In the genomic region with DNA sequence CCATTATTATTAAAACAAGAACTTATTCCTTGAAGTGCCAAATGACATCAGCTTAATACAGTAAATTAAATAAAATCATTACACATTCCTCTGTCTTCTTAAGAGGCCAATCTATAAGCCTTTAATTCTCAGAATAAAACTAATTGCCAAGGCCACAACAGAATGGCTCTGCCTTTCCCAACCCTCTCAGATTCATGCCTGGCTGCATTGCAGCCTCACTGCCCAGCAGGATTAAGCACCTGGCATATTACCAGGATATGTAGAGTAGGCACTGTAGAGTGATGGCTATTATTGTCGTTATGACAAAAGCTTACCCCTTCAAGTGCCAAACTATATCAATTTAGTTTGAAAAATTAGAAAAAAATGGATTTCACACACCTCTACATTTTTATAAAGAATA, we compare ENCODE assay signal across 19 cellular contexts. TPM values are rescaled to one million over a fixed set of nuclear protein-coding genes. Genes with fewer than 3 reads are reported as not detected.
DNase-seq lines count a peak whose midpoint lies in the region; ATAC-seq and TF ChIP-seq lines count a peak whose summit lies in the region.
"Had no signal": no experiment of that assay in that cellular context is flagged by ENCODE, and none has a peak within 500 bp of the region (broad histone marks: within the 10 kb centered on the region; RNA-seq: fewer than 3 reads in every experiment).

No MANE protein-coding gene starts in this region.

- no peaks in the 10 kb centered on the region for H3K36me3 ChIP-seq in thyroid gland
- H3K36me3 ChIP-seq: BLaER1, Peyer's patch had no signal

- no peaks in the 10 kb centered on the region for H3K9me3 Mint-ChIP-seq in HFFc6

- 31 to 35% methylated on average over 1 of the region's 1 CpG for WGBS in thyroid gland, 2 donors

- intact Hi-C loops in Right ventricle myocardium superior (cut with DNase I) (no loop called here), cardiac septum (cut with DNase I) (no loop called here), left cardiac atrium (cut with DNase I) (no loop called here), thyroid gland (cut with DNase I) (no loop called here)

- H3K27ac Mint-ChIP-seq in HFFc6 = no peak overlapping the region
- H3K27ac Mint-ChIP-seq: CD4-positive, alpha-beta memory T cell had no signal

- peaks cover 10% of the 10 kb centered on the region for H3K4me1 Mint-ChIP-seq in HFFc6 (ENCODE audit: low read depth)
- H3K4me1 Mint-ChIP-seq: CD4-positive, alpha-beta memory T cell had no signal

- TF ChIP-seq POLR2A in thyroid gland (IDR thresholded peaks at IDR 0.05) = no peak

- peaks cover under 1% of the 10 kb centered on the region for H3K27me3 ChIP-seq in thyroid gland
- H3K27me3 ChIP-seq: BLaER1, Peyer's patch had no signal

- H3K4me3 Mint-ChIP-seq in HFFc6 = no peak overlapping the region
- H3K4me3 Mint-ChIP-seq: CD4-positive, alpha-beta memory T cell had no signal

- peak; percentile 71 for ATAC-seq in Right ventricle myocardium superior (ENCODE audit: poor library complexity)
- peak; percentile 65 to 67 for ATAC-seq in left cardiac atrium
- no peak for ATAC-seq in HG03439 (IDR thresholded peaks at IDR 0.05; ENCODE audit: unreplicated experiment)

- no peaks in the 10 kb centered on the region for H3K9me3 ChIP-seq in thyroid gland
- H3K9me3 ChIP-seq: A549, BLaER1, Peyer's patch had no signal

- peaks cover 0 to 3% of the 10 kb centered on the region in 2 donors for H3K4me1 ChIP-seq in thyroid gland
- H3K4me1 ChIP-seq: BLaER1, Peyer's patch had no signal

- no peak overlapping the region for H3K27ac ChIP-seq in thyroid gland
- H3K27ac ChIP-seq: A549, BLaER1, Peyer's patch, SK-N-MC had no signal

- TF ChIP-seq CTCF in thyroid gland (IDR thresholded peaks at IDR 0.05) = no peak
- no peak for TF ChIP-seq CTCF in HFFc6 (IDR thresholded peaks at IDR 0.05)

- H3K27me3 Mint-ChIP-seq in HFFc6 (ENCODE audit: insufficient read depth) = peaks cover 2% of the 10 kb centered on the region; the same call in 1 of the 2 replicates

- DNase-seq in Right ventricle myocardium superior (no peak), cardiac septum (ENCODE audit: low spot score) (no peak), NCI-H2029 treated with DMSO at 0.1 percent for 48 hours (lab: John Stamatoyannopoulos, UW) (peak; percentile 21), left cardiac atrium (no peak), thyroid gland (peak; percentile 38 to 51), NCI-H2081 treated with DMSO at 0.1 percent for 48 hours (lab: John Stamatoyannopoulos, UW) (no peak), HFFc6 (no peak)
- DNase-seq: CD4-positive, alpha-beta memory T cell; DMS153; KBM-7; NCI-H146; NCI-H2227 treated with DMSO at 0.1 percent for 48 hours; NCI-H524 treated with DMSO at 0.1 percent for 48 hours; NK-92 treated with Interleukin-12 subunit alpha and Interleukin-12 subunit beta, amount 100 ng/mL, for 24 hours; Peyer's patch had no signal

- no peak overlapping the region for H3K4me3 ChIP-seq in thyroid gland (replicated peaks in 1 of 3)
- H3K4me3 ChIP-seq: A549, BLaER1, Peyer's patch, SK-N-MC had no signal

- H3K36me3 Mint-ChIP-seq in HFFc6 (ENCODE audit: low read depth) = no peaks in the 10 kb centered on the region
- H3K36me3 Mint-ChIP-seq: CD4-positive, alpha-beta memory T cell had no signal

RNA-seq across cellular contexts. Expression of a gene that starts 9.4 kb away (rescaled TPM):
- not detected for total RNA-seq in Right ventricle myocardium superior
- 0.51 TPM for total RNA-seq in cardiac septum
- not detected for total RNA-seq in left cardiac atrium
- total RNA-seq in thyroid gland = 100 to 1,000 TPM in 2 of 4 donors, 10 to 100 TPM in 1, not detected in 1; 50.7 to 970 (median 569) TPM
- total RNA-seq in HFFc6 (2021; fragmentation: NEBNext Ultra II Directional; extraction: Animal tissue kit (Norgen Biotek cat#: 25700)) = not detected
- total RNA-seq: CD4-positive, alpha-beta memory T cell; Peyer's patch had no signal

Comparison
In these comparisons a context has a peak if more than half of its experiments do, and no peak if none do; other contexts are left out.
1. DNase-seq: peak in NCI-H2029 treated with DMSO at 0.1 percent for 48 hours (single experiment) and thyroid gland (2 of 2); none in Right ventricle myocardium superior (single experiment), cardiac septum (single experiment), left cardiac atrium (single experiment), NCI-H2081 treated with DMSO at 0.1 percent for 48 hours (single experiment) and HFFc6 (single experiment).